In the genomic region with DNA sequence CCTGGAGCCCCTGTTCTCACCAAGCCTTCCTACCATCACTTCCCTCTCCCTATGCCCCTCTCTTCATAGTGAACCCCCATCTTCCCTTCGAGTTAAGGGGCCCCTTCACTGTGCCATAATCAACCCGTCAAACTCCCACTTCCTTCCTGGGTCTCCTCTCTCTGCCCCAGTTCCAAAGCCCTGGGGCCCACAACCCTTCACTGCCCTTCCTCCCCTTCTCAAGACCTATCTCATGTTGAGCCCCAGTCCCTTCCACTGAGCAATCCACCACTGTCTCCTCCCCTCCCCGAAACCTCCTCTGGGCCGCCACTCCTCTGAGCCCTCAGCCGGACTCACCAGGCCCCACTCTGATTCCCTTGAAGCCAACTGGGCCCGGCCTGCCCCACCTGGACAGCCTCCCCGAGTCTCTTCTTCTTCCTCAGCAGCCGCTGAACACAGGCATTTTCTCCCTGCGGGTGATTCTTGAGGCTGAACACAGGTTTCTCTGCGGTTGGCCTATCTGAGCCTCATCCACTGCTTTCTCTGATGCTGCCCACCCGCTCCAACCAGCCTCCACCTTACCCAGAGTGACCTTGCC, we compare ENCODE assay signal across 1 cellular context.
TF ChIP-seq lines count a peak whose summit lies in the region.

No MANE protein-coding gene starts in this region.

TF ChIP-seq in GM23338, 12 proteins besides CTCF, POLR2A, EP300 and RAD21 (continued from another document):
- TF ChIP-seq, protein P1, sequence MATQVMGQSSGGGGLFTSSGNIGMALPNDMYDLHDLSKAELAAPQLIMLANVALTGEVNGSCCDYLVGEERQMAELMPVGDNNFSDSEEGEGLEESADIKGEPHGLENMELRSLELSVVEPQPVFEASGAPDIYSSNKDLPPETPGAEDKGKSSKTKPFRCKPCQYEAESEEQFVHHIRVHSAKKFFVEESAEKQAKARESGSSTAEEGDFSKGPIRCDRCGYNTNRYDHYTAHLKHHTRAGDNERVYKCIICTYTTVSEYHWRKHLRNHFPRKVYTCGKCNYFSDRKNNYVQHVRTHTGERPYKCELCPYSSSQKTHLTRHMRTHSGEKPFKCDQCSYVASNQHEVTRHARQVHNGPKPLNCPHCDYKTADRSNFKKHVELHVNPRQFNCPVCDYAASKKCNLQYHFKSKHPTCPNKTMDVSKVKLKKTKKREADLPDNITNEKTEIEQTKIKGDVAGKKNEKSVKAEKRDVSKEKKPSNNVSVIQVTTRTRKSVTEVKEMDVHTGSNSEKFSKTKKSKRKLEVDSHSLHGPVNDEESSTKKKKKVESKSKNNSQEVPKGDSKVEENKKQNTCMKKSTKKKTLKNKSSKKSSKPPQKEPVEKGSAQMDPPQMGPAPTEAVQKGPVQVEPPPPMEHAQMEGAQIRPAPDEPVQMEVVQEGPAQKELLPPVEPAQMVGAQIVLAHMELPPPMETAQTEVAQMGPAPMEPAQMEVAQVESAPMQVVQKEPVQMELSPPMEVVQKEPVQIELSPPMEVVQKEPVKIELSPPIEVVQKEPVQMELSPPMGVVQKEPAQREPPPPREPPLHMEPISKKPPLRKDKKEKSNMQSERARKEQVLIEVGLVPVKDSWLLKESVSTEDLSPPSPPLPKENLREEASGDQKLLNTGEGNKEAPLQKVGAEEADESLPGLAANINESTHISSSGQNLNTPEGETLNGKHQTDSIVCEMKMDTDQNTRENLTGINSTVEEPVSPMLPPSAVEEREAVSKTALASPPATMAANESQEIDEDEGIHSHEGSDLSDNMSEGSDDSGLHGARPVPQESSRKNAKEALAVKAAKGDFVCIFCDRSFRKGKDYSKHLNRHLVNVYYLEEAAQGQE (IDR thresholded peaks at IDR 0.05; ENCODE audit: unreplicated experiment), result no peak
- TF ChIP-seq, protein P2, sequence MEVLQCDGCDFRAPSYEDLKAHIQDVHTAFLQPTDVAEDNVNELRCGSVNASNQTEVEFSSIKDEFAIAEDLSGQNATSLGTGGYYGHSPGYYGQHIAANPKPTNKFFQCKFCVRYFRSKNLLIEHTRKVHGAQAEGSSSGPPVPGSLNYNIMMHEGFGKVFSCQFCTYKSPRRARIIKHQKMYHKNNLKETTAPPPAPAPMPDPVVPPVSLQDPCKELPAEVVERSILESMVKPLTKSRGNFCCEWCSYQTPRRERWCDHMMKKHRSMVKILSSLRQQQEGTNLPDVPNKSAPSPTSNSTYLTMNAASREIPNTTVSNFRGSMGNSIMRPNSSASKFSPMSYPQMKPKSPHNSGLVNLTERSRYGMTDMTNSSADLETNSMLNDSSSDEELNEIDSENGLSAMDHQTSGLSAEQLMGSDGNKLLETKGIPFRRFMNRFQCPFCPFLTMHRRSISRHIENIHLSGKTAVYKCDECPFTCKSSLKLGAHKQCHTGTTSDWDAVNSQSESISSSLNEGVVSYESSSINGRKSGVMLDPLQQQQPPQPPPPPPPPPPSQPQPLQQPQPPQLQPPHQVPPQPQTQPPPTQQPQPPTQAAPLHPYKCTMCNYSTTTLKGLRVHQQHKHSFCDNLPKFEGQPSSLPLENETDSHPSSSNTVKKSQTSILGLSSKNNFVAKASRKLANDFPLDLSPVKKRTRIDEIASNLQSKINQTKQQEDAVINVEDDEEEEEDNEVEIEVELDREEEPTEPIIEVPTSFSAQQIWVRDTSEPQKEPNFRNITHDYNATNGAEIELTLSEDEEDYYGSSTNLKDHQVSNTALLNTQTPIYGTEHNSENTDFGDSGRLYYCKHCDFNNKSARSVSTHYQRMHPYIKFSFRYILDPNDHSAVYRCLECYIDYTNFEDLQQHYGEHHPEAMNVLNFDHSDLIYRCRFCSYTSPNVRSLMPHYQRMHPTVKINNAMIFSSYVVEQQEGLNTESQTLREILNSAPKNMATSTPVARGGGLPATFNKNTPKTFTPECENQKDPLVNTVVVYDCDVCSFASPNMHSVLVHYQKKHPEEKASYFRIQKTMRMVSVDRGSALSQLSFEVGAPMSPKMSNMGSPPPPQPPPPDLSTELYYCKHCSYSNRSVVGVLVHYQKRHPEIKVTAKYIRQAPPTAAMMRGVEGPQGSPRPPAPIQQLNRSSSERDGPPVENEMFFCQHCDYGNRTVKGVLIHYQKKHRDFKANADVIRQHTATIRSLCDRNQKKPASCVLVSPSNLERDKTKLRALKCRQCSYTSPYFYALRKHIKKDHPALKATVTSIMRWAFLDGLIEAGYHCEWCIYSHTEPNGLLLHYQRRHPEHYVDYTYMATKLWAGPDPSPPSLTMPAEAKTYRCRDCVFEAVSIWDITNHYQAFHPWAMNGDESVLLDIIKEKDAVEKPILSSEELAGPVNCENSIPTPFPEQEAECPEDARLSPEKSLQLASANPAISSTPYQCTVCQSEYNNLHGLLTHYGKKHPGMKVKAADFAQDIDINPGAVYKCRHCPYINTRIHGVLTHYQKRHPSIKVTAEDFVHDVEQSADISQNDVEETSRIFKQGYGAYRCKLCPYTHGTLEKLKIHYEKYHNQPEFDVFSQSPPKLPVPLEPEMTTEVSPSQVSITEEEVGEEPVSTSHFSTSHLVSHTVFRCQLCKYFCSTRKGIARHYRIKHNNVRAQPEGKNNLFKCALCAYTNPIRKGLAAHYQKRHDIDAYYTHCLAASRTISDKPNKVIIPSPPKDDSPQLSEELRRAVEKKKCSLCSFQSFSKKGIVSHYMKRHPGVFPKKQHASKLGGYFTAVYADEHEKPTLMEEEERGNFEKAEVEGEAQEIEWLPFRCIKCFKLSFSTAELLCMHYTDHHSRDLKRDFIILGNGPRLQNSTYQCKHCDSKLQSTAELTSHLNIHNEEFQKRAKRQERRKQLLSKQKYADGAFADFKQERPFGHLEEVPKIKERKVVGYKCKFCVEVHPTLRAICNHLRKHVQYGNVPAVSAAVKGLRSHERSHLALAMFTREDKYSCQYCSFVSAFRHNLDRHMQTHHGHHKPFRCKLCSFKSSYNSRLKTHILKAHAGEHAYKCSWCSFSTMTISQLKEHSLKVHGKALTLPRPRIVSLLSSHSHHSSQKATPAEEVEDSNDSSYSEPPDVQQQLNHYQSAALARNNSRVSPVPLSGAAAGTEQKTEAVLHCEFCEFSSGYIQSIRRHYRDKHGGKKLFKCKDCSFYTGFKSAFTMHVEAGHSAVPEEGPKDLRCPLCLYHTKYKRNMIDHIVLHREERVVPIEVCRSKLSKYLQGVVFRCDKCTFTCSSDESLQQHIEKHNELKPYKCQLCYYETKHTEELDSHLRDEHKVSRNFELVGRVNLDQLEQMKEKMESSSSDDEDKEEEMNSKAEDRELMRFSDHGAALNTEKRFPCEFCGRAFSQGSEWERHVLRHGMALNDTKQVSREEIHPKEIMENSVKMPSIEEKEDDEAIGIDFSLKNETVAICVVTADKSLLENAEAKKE (CRISPR knock-in tag; IDR thresholded peaks at IDR 0.05), result no peak
- TF ChIP-seq POLR2AphosphoS5 (IDR thresholded peaks at IDR 0.05; ENCODE audit: low read depth) (no peak), EZH2phosphoT487 (IDR thresholded peaks at IDR 0.05; ENCODE audit: unreplicated experiment) (no peak)
